Comparison of ENCODE assay signal across 14 cellular contexts in the genomic region with DNA sequence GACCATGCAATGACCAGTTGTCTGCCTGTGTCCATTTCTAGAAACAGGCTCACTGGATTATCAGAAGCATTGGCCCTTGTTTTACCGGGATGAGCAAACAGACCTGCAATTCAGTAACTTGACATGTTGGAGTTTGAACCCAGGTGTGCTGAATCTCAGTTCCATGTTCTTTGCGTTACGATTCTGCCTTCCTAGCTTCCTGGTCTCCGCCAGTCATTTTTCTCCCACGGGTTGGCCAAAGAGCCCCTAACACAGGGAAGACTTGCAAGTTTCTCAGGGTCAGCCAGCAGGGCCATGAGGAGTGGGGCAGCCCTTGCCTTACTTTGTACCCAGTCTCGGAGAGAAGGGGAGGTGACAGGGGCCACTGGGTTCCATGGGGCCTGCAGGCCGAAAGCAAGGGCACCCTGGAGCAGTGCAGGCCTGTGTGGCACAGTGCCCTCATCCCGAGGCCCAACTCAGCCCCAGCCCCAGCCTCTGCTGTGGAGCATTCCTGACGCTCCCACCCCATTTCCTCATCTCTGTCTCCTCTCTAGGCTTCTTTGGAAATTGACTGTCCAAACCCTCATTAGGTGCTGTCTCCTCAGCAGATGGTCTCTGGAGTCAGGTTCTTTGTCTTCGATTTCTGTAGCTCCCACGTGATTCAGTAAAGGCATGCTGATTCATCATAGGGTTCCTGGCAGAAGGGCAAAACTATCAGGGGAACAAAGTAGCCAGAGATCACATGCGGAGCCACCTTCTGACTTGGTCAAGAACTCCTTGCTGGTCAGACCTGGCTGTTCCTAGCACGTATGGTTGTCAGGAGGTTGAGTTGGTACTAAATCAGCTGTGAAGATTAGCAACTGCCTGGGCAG. TPM values are rescaled to one million over a fixed set of nuclear protein-coding genes. Genes with fewer than 3 reads are reported as not detected.
DNase-seq lines count a peak whose midpoint lies in the region; TF ChIP-seq lines count a peak whose summit lies in the region.
"Had no signal": no experiment of that assay in that cellular context is flagged by ENCODE, and none has a peak within 500 bp of the region (broad histone marks: within the 10 kb centered on the region; RNA-seq: fewer than 3 reads in every experiment).

No MANE protein-coding gene starts in this region.

- H3K27me3 ChIP-seq in AG04450 (ENCODE audit: control insufficient read depth, insufficient read depth, low read length) = no peaks in the 10 kb centered on the region
- no peaks in the 10 kb centered on the region for H3K27me3 ChIP-seq in liver (ENCODE audit: control insufficient read depth in 4 of 4, insufficient read depth in 4 of 4, low read length in 3 of 4)
- H3K27me3 ChIP-seq in A673 (replicated peaks; ENCODE audit: insufficient read depth, low read depth, low read length, poor library complexity) = no peaks in the 10 kb centered on the region
- no peaks in the 10 kb centered on the region for H3K27me3 ChIP-seq in SJCRH30
- H3K27me3 ChIP-seq: neutrophil, upper lobe of right lung had no signal

- H3K4me1 Mint-ChIP-seq in dendritic cell treated with granulocyte-macrophage colony-stimulating factor and Interleukin-4, amounts not matched to agents 40 ng/mL and 50 ng/mL, for 4 days (ENCODE audit: low read depth) = peaks cover 79% of the 10 kb centered on the region

- BruUV-seq in A673 (replicated peaks; lab: Mats Ljungman, UMichigan) = no TSS peak

- 40% methylated on average over 13 of the region's 13 CpGs for WGBS in liver

- H3K4me3 ChIP-seq in AG04450 (ENCODE audit: low read depth, low read length) = no peak overlapping the region
- no peak overlapping the region for H3K4me3 ChIP-seq in liver (ENCODE audit: low read depth in 1 of 3, low read length in 3 of 3)
- no peak overlapping the region for H3K4me3 ChIP-seq in A673 (ENCODE audit: low read depth, low read length, poor library complexity, severe bottlenecking)
- H3K4me3 ChIP-seq in SJCRH30 = no peak overlapping the region
- H3K4me3 ChIP-seq: upper lobe of right lung had no signal

- no peaks in the 10 kb centered on the region for H3K27me3 Mint-ChIP-seq in dendritic cell treated with granulocyte-macrophage colony-stimulating factor and Interleukin-4, amounts not matched to agents 40 ng/mL and 50 ng/mL, for 4 days

- DNase-seq in AG04450 (ENCODE audit: low read depth, low spot score) (no peak), NCI-H2171 treated with DMSO at 0.1 percent for 48 hours (lab: John Stamatoyannopoulos, UW) (peak; percentile 76), A673 (ENCODE audit: low spot score) (no peak), SJCRH30 (no peak), T-helper 9 cell (no peak), AG08395 (ENCODE audit: low spot score) (no peak)
- DNase-seq: activated CD8-positive, alpha-beta T cell treated with anti-CD3 and anti-CD28 coated beads, Interleukin-2, amount 10 ng/mL, durations not matched to agents 7 days and 5 days; AML-193; NCI-H2107; SHP77 treated with DMSO at 0.1 percent for 48 hours; upper lobe of right lung had no signal

- peak overlapping the region; percentile 41 for H3K27ac Mint-ChIP-seq in dendritic cell treated with granulocyte-macrophage colony-stimulating factor and Interleukin-4, amounts not matched to agents 40 ng/mL and 50 ng/mL, for 4 days
- H3K27ac Mint-ChIP-seq: activated CD8-positive, alpha-beta T cell treated with anti-CD3 and anti-CD28 coated beads, Interleukin-2, amount 10 ng/mL, durations not matched to agents 7 days and 5 days had no signal

- intact Hi-C loops in dendritic cell treated with granulocyte-macrophage colony-stimulating factor and Interleukin-4, amounts not matched to agents 40 ng/mL and 50 ng/mL, for 4 days (cut with micrococcal nuclease) = no loop called here
- intact Hi-C loops in A673 (cut with micrococcal nuclease; ENCODE audit: unreplicated experiment) = no loop called here

- H3K9ac ChIP-seq in liver (ENCODE audit: low read depth in 1 of 2, low read length in 2 of 2) = no peak overlapping the region

- H3K27ac ChIP-seq in AG04450 (ENCODE audit: low read depth, low read length) (peak overlapping the region; percentile 21), liver (ENCODE audit: low read depth in 1 of 2, low read length in 2 of 2) (peak overlapping the region; percentile 72 to 92), A673 (ENCODE audit: low read depth, low read length, poor library complexity, severe bottlenecking) (no peak overlapping the region), SJCRH30 (no peak overlapping the region)
- H3K27ac ChIP-seq: neutrophil, upper lobe of right lung had no signal

- POLR2A ChIA-PET in AG04450 (lab: Yijun Ruan, JAX) = no interaction called here
- POLR2A ChIA-PET in A673 (lab: Charles Lee; ENCODE audit: low non-redundant PET) = no interaction called here

- H3K9me3 ChIP-seq in AG04450 (ENCODE audit: control insufficient read depth, insufficient read depth, low read length) (no peaks in the 10 kb centered on the region; the same call in 1 of the 2 replicates), liver (ENCODE audit: control insufficient read depth in 4 of 4, low read length in 3 of 4) (no peaks in the 10 kb centered on the region), A673 (ENCODE audit: low read depth, low read length, poor library complexity, severe bottlenecking) (no peaks in the 10 kb centered on the region), SJCRH30 (replicated peaks) (no peaks in the 10 kb centered on the region)
- H3K9me3 ChIP-seq: neutrophil, upper lobe of right lung had no signal

- no peak for TF ChIP-seq CTCF in AG04450 (IDR thresholded peaks at IDR 0.05; ENCODE audit: low read depth, low read length)
- TF ChIP-seq CTCF in liver (IDR thresholded peaks at IDR 0.05; ENCODE audit: low read depth, low read length, missing input control) = no peak
- no peak for TF ChIP-seq CTCF in A673 (conservative IDR thresholded peaks at IDR 0.05; ENCODE audit: low read depth, low read length)

- peaks cover 34% of the 10 kb centered on the region for H3K36me3 Mint-ChIP-seq in dendritic cell treated with granulocyte-macrophage colony-stimulating factor and Interleukin-4, amounts not matched to agents 40 ng/mL and 50 ng/mL, for 4 days (ENCODE audit: low read depth)

- CTCF ChIA-PET in AG04450 (lab: Charles Lee) (interaction anchor here (1.4 kb wide), 2 partner anchors 42 to 55 kb away, joined by 3 to 4 read pairs; no protein-coding TSS in a partner anchor), A673 (lab: Charles Lee) (no interaction called here)

- no peaks in the 10 kb centered on the region for H3K9me3 Mint-ChIP-seq in dendritic cell treated with granulocyte-macrophage colony-stimulating factor and Interleukin-4, amounts not matched to agents 40 ng/mL and 50 ng/mL, for 4 days

- no peaks in the 10 kb centered on the region for H3K36me3 ChIP-seq in liver (ENCODE audit: control insufficient read depth in 4 of 4, insufficient read depth in 3 of 4, low read depth in 1 of 4, low read length in 3 of 4)
- H3K36me3 ChIP-seq in A673 (ENCODE audit: insufficient read depth, low read length, poor library complexity, severe bottlenecking) = no peaks in the 10 kb centered on the region
- H3K36me3 ChIP-seq in SJCRH30 = peaks cover 3% of the 10 kb centered on the region; the same call in 1 of the 2 replicates
- H3K36me3 ChIP-seq: neutrophil, upper lobe of right lung had no signal

- peaks cover 22 to 74% (median 55%) of the 10 kb centered on the region in 4 donors for H3K4me1 ChIP-seq in liver (ENCODE audit: control insufficient read depth in 4 of 4, insufficient read depth in 4 of 4, low read length in 3 of 4)
- peaks cover 12% of the 10 kb centered on the region for H3K4me1 ChIP-seq in A673 (ENCODE audit: insufficient read depth, low read length, poor library complexity, severe bottlenecking)
- H3K4me1 ChIP-seq in SJCRH30 = peaks cover 1% of the 10 kb centered on the region; the same call in 1 of the 2 replicates

- H3K4me3 Mint-ChIP-seq in dendritic cell treated with granulocyte-macrophage colony-stimulating factor and Interleukin-4, amounts not matched to agents 40 ng/mL and 50 ng/mL, for 4 days = no peak overlapping the region
- H3K4me3 Mint-ChIP-seq: activated CD8-positive, alpha-beta T cell treated with anti-CD3 and anti-CD28 coated beads, Interleukin-2, amount 10 ng/mL, durations not matched to agents 7 days and 5 days had no signal

- peak; percentile 15 to 55 for TF ChIP-seq RAD21 in liver (IDR thresholded peaks at IDR 0.05)

RNA-seq across cellular contexts. Expression of a gene that starts 23.6 kb away (rescaled TPM):
- polyA plus RNA-seq in AG04450 (2011; rRNA removed) (43.5 and 48.7 TPM in 2 replicates), liver (10 to 100 TPM in 1 of 2 donors, 1 to 10 TPM in 1; 9.6 to 11.2 TPM)
- 43.9 and 71.9 TPM in 2 replicates for polyA minus RNA-seq in AG04450 (2011; rRNA and poly(A)+ RNA removed)
- total RNA-seq in liver (10 to 100 TPM; 17.6 to 31.6 TPM), A673 (2021) (67.4 and 68.1 TPM in 2 replicates)
- total RNA-seq in SJCRH30 (2014; rRNA removed; shearing (Covaris generic)) = 29.1 and 30.1 TPM in 2 replicates

RNA-seq across cellular contexts. Expression of a gene that starts 30.7 kb away (rescaled TPM):
- polyA plus RNA-seq in AG04450 (2011; rRNA removed) = 118 and 134 TPM in 2 replicates
- polyA minus RNA-seq in AG04450 (2011; rRNA and poly(A)+ RNA removed) = 90.3 and 96.8 TPM in 2 replicates
- total RNA-seq in liver = 100 to 1,000 TPM in 1 of 2 donors, 10 to 100 TPM in 1; 19.3 to 161 TPM
- polyA plus RNA-seq in liver = 10 to 100 TPM; 14.1 to 28.3 TPM
- total RNA-seq in A673 (2021) = 397 TPM in 2 replicates
- 431 and 450 TPM in 2 replicates for total RNA-seq in SJCRH30 (2014; rRNA removed; shearing (Covaris generic))

RNA-seq across cellular contexts. Expression of a gene that starts 37.6 kb away (rescaled TPM):
- polyA plus RNA-seq in AG04450 (2011; rRNA removed) (181 and 209 TPM in 2 replicates), liver (100 to 1,000 TPM in 1 of 2 donors, 10 to 100 TPM in 1; 83.1 to 101 TPM)
- polyA minus RNA-seq in AG04450 (2011; rRNA and poly(A)+ RNA removed) = 52.5 and 62.7 TPM in 2 replicates
- total RNA-seq in liver (10 to 100 TPM; 53.8 to 75.7 TPM), A673 (2021) (94.6 and 105 TPM in 2 replicates)
- total RNA-seq in SJCRH30 (2014; rRNA removed; shearing (Covaris generic)) = 162 and 165 TPM in 2 replicates

Comparison
In these comparisons a context has a peak if more than half of its experiments do, and no peak if none do; other contexts are left out.
1. H3K27ac ChIP-seq: peak in AG04450 (single experiment) and liver (2 of 2); none in A673 (single experiment) and SJCRH30 (single experiment).